ENCODE assay signal across 1 cellular context in the genomic region with DNA sequence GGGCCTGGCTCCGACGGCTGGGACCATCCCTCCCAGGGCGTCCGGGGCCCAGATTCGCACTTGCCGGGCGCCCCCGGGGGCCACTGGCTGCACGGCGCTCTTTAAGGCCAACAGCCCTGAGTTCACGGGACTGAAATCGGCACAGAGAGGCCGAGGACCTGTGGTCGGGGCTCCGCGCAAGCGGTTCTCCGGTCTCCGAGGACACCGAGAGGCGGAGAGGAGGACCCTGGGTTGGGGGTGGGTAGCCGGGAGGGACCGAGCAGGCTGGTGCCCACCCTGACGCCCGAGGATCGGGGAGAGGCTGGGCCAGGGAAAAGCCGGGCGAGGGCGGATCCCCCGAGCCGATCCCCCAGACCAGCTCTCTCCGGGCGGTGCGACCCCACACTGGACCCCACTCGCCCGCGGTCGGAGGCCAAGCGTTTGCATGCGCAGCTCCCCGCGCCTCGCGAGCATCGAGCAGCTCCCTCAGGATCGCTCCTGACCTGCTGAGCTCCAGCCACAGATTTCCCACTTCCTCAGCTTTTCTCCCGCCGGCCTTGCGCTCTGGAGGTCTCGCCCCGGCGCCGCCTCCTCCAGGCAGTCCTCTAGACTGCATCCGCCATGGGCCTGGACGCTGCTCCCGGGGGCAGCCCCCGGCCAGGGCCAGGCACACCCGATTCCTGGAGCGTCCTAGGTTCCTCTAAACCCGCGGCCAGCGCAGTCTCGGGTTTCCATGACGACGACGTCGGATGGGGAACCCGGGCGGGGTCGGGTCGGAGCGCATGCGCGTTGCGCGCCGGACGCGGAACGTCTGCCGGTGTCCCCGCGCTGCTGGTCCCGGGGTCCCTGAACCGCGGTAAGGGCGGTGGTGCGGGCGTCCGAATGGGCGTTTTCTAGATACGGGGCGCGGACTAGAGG.
A peak's percentile ranks its signal among the peaks of the same experiment; 100 is the strongest.
TF ChIP-seq lines count a peak whose summit lies in the region.

No MANE protein-coding gene starts in this region.

TF ChIP-seq in WTC11, 78 proteins besides CTCF, POLR2A, EP300 and RAD21 (continued from another document):
- TF ChIP-seq, protein P1, sequence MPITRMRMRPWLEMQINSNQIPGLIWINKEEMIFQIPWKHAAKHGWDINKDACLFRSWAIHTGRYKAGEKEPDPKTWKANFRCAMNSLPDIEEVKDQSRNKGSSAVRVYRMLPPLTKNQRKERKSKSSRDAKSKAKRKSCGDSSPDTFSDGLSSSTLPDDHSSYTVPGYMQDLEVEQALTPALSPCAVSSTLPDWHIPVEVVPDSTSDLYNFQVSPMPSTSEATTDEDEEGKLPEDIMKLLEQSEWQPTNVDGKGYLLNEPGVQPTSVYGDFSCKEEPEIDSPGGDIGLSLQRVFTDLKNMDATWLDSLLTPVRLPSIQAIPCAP (CRISPR knock-in tag; IDR thresholded peaks at IDR 0.05), result peak; percentile 38; the same call in 1 of the 2 replicates
- TF ChIP-seq GTF2I (CRISPR knock-in tag; conservative IDR thresholded peaks at IDR 0.05), result peak; percentile 85; the same call in 1 of the 2 replicates
- TF ChIP-seq NR2C2 (CRISPR knock-in tag; IDR thresholded peaks at IDR 0.05), result no peak
- TF ChIP-seq, protein P2, sequence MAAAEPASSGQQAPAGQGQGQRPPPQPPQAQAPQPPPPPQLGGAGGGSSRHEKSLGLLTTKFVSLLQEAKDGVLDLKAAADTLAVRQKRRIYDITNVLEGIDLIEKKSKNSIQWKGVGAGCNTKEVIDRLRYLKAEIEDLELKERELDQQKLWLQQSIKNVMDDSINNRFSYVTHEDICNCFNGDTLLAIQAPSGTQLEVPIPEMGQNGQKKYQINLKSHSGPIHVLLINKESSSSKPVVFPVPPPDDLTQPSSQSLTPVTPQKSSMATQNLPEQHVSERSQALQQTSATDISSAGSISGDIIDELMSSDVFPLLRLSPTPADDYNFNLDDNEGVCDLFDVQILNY (CRISPR knock-in tag; IDR thresholded peaks at IDR 0.05), result peak; percentile 75; the same call in 1 of the 2 replicates
- TF ChIP-seq, protein P3, sequence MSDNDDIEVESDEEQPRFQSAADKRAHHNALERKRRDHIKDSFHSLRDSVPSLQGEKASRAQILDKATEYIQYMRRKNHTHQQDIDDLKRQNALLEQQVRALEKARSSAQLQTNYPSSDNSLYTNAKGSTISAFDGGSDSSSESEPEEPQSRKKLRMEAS (CRISPR knock-in tag; IDR thresholded peaks at IDR 0.05), result peak; percentile 50; the same call in 1 of the 2 replicates
- TF ChIP-seq CREM (CRISPR knock-in tag; IDR thresholded peaks at IDR 0.05), result 0 out of 2 replicates have a peak, but pooled peaks have one; percentile 15
- no peak for TF ChIP-seq ZNF263 (CRISPR knock-in tag; IDR thresholded peaks at IDR 0.05; ENCODE audit: low read depth)
- no peak for TF ChIP-seq ZNF416 (CRISPR knock-in tag; IDR thresholded peaks at IDR 0.05)
- no peak for TF ChIP-seq CBFB (CRISPR knock-in tag; IDR thresholded peaks at IDR 0.05; ENCODE audit: low read depth)
- 0 out of 2 replicates have a peak, but pooled peaks have one; percentile 32 for TF ChIP-seq ZNF232 (CRISPR knock-in tag; IDR thresholded peaks at IDR 0.05)
- TF ChIP-seq RELA (CRISPR knock-in tag; IDR thresholded peaks at IDR 0.05; ENCODE audit: borderline replicate concordance), result no peak
- TF ChIP-seq, protein P4, sequence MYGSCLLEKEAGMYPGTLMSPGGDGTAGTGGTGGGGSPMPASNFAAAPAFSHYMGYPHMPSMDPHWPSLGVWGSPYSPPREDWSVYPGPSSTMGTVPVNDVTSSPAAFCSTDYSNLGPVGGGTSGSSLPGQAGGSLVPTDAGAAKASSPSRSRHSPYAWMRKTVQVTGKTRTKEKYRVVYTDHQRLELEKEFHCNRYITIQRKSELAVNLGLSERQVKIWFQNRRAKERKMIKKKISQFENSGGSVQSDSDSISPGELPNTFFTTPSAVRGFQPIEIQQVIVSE (CRISPR knock-in tag; IDR thresholded peaks at IDR 0.05; ENCODE audit: borderline replicate concordance), result no peak
- TF ChIP-seq FOXK1 (CRISPR knock-in tag; IDR thresholded peaks at IDR 0.05), result peak; percentile 13; the same call in 1 of the 2 replicates
- TF ChIP-seq, protein P5, sequence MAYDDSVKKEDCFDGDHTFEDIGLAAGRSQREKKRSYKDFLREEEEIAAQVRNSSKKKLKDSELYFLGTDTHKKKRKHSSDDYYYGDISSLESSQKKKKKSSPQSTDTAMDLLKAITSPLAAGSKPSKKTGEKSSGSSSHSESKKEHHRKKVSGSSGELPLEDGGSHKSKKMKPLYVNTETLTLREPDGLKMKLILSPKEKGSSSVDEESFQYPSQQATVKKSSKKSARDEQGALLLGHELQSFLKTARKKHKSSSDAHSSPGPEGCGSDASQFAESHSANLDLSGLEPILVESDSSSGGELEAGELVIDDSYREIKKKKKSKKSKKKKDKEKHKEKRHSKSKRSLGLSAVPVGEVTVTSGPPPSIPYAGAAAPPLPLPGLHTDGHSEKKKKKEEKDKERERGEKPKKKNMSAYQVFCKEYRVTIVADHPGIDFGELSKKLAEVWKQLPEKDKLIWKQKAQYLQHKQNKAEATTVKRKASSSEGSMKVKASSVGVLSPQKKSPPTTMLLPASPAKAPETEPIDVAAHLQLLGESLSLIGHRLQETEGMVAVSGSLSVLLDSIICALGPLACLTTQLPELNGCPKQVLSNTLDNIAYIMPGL (CRISPR knock-in tag; IDR thresholded peaks at IDR 0.05), result peak; percentile 64; the same call in 1 of the 2 replicates
- no peak for TF ChIP-seq EMX1 (CRISPR knock-in tag; IDR thresholded peaks at IDR 0.05)
- TF ChIP-seq TCF7 (CRISPR knock-in tag; IDR thresholded peaks at IDR 0.05; ENCODE audit: low read depth), result no peak
TF ChIP-seq in WTC11: peak in this region for 12.
